In the genomic region with DNA sequence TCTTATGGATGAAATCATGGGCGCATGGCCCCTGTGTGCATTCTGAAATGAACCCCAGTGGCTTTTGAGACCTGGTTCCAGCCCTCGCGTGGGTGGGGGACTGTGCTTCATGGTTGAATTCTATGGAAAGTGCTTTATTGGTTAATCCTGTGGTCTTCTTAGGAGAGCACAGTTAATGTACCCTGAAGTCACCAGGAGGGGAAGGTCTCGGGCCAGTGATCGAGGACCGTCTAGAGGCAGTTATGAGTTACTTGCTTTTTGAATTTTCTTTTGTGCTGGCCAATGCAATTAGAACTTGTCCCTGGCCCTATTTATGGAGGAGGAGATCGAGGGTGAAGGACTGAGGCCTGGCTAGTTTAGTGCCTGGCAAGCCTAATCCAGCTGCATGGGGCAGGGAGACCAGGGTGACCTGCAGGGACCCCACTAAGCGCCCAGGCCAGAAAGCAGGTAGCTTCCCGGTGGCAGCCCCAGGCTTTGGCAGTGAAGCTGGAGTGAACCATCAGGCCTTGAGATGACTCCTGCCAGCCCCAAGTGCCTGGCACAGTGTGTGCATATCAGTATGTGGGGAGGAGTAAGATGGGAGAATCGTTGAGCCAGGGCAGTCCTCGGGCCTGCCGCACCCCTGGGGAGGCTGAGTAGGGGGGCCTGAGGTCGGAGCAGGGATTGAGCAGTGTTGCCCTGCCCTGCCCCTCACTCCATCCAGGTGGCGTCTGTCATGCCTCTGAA, we compare ENCODE assay signal across 16 cellular contexts. TPM values are rescaled to one million over a fixed set of nuclear protein-coding genes. Genes with fewer than 3 reads are reported as not detected.
DNase-seq lines count a peak whose midpoint lies in the region; ATAC-seq and TF ChIP-seq lines count a peak whose summit lies in the region.
"Had no signal": no experiment of that assay in that cellular context is flagged by ENCODE, and none has a peak within 500 bp of the region (broad histone marks: within the 10 kb centered on the region; RNA-seq: fewer than 3 reads in every experiment).

No MANE protein-coding gene starts in this region.

- peaks cover 54% of the 10 kb centered on the region for H3K79me2 ChIP-seq in parathyroid adenoma

- H3K27me3 ChIP-seq in Panc1 (ENCODE audit: control insufficient read depth, insufficient read depth, low read length): no peaks in the 10 kb centered on the region
- no peaks in the 10 kb centered on the region for H3K27me3 ChIP-seq in dorsolateral prefrontal cortex
- H3K27me3 ChIP-seq in parathyroid adenoma (ENCODE audit: control insufficient read depth, insufficient read depth, low read length): no peaks in the 10 kb centered on the region

- H3K36me3 ChIP-seq in Panc1 (ENCODE audit: control insufficient read depth, insufficient read depth, low read length): no peaks in the 10 kb centered on the region
- no peaks in the 10 kb centered on the region for H3K36me3 ChIP-seq in parathyroid adenoma (ENCODE audit: control insufficient read depth, insufficient read depth, low read length)

- BruUV-seq in Panc1 (replicated peaks; lab: Mats Ljungman, UMichigan): TSS peak; percentile 11

- peak; percentile 4; the same call in 1 of the 2 replicates for ATAC-seq in Panc1
- no peak for ATAC-seq in HG03565 (IDR thresholded peaks at IDR 0.05; ENCODE audit: unreplicated experiment)
- no peak for ATAC-seq in HG02798 (IDR thresholded peaks at IDR 0.05; ENCODE audit: poor library complexity, unreplicated experiment)

- intact Hi-C loops in Panc1 (cut with micrococcal nuclease; ENCODE audit: unreplicated experiment): no loop called here
- intact Hi-C loops in dorsolateral prefrontal cortex (cut with DNase I): loop anchor here in 1 of 2 donors (10.0 kb wide), 1 partner anchor 265 kb away; no protein-coding TSS in a partner anchor

- no peak overlapping the region for H3K4me2 ChIP-seq in parathyroid adenoma (ENCODE audit: low read length)

- TF ChIP-seq CTCF in Panc1 (IDR thresholded peaks at IDR 0.05): no peak
- TF ChIP-seq CTCF in dorsolateral prefrontal cortex (IDR thresholded peaks at IDR 0.05 in 54 of 56, conservative IDR thresholded peaks at IDR 0.05 in 2 of 56; ENCODE audit: low read depth in 1 of 56, partially characterized antibody in 56 of 56): no peak
- TF ChIP-seq CTCF in parathyroid adenoma (IDR thresholded peaks at IDR 0.05): no peak

- H3K27ac ChIP-seq in Panc1 (ENCODE audit: low read length) (peak overlapping the region; percentile 71), dorsolateral prefrontal cortex (peak overlapping the region; percentile 35 to 98 (median 89)), parathyroid adenoma (peak overlapping the region; percentile 88)

- in situ Hi-C loops in Panc1 (cut with HindIII; ENCODE audit: low pct_unique_long_range_greater_than_20kb, low sequenced_read_pairs): no loop called here

- no peak overlapping the region for H3K4me3 ChIP-seq in Panc1 (ENCODE audit: low read depth in 2 of 2, low read length in 2 of 2)
- H3K4me3 ChIP-seq in dorsolateral prefrontal cortex: peak overlapping the region in 5 of 59 donors; percentile 3 to 48 (median 37)
- H3K4me3 ChIP-seq in parathyroid adenoma (ENCODE audit: low read depth, low read length): no peak overlapping the region

- H3K9ac ChIP-seq in parathyroid adenoma: no peak overlapping the region

- H2AFZ ChIP-seq in parathyroid adenoma: no peak overlapping the region

- H3K9me3 ChIP-seq in Panc1 (ENCODE audit: control insufficient read depth, insufficient read depth, low read depth, low read length): no peaks in the 10 kb centered on the region
- no peaks in the 10 kb centered on the region for H3K9me3 ChIP-seq in parathyroid adenoma (ENCODE audit: control insufficient read depth, low read length)

- DNase-seq in CD1c-positive myeloid dendritic cell (ENCODE audit: extremely low spot score) (peak; percentile 25), Panc1 (ENCODE audit: low read depth, low spot score) (no peak), dorsolateral prefrontal cortex (peak in 1 of 10 donors; percentile 21), SHP77 (lab: John Stamatoyannopoulos, UW) (no peak)
- DNase-seq in stimulated activated CD8-positive, alpha-beta memory T cell treated with anti-CD3 and anti-CD28 coated beads, Interleukin-4, amount 100 ng/mL, for 48 hours: no peak
- DNase-seq: activated T-cell treated with anti-CD3 and anti-CD28 coated beads for 4 hours; amniotic stem cell; DND-41; effector CD4-positive, alpha-beta T cell; Kasumi-1; NCI-H1436; NCI-H446 treated with DMSO at 0.1 percent for 48 hours; OCI-M1 had no signal

- CTCF ChIA-PET in Panc1 (lab: Charles Lee): no interaction called here

- POLR2A ChIA-PET in Panc1 (lab: Charles Lee): no interaction called here

- H3K4me1 ChIP-seq in Panc1 (ENCODE audit: control insufficient read depth, insufficient read depth, low read length) (peaks cover 40% of the 10 kb centered on the region), parathyroid adenoma (peaks cover 40% of the 10 kb centered on the region)

RNA-seq across cellular contexts. Expression of a gene that starts 11.3 kb away (rescaled TPM):
- total RNA-seq in Panc1 (2021; ENCODE audit: unreplicated experiment): 33.8 TPM
- 27.6 TPM for polyA plus RNA-seq in Panc1 (2012; ENCODE audit: insufficient read length)
- total RNA-seq in dorsolateral prefrontal cortex: 100 to 1,000 TPM in 2 of 120 experiments, 10 to 100 TPM in 118; 28.1 to 182 (median 50.5) TPM
